In the genomic region with DNA sequence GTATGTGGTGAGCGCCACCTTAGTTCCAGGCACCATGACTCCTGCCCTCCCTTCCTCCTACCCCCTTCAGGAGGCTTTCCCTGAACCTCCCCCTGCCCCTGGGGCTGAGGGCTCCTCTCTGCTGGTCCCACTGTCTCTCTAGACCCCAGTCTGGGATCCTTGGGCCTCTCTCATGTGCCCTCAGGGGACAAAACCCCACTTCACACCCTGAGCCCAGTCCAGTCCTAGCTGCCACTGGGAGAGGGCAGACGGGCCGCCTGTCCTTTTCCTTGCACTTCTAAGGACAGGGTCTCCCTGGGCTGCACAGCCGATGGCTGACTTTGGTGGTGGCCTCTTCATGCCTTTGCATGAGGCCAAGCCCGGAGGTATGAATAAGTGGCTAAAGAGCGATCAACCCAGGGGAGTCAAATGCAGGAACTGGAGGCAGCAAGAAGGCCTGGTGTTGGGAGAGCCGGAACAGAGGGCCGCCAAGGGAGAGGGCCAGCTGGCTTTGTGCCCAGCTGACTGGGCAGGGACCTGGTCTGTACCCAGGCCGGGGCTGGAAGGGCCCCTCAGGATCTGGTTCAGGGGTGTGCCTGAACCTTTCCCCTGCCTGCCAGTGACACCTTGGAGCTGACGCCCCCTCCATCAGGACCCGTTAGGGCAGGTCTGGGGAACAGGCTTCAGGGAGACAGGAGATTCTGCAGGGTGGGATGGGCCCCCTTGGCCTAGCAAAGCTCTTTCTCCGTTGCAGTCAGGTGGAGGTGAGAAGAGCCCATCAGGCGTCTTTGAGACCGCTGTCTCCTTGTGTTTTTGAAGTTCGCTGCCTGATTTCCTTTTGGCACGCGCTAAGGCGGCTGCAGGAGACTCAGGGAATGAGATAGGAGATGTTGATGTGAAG, we compare ENCODE assay signal across 1 cellular context.
TF ChIP-seq lines count a peak whose summit lies in the region.

No MANE protein-coding gene starts in this region.

TF ChIP-seq in WTC11, 78 proteins besides CTCF, POLR2A, EP300 and RAD21 (continued from another document):
- TF ChIP-seq, protein P1, sequence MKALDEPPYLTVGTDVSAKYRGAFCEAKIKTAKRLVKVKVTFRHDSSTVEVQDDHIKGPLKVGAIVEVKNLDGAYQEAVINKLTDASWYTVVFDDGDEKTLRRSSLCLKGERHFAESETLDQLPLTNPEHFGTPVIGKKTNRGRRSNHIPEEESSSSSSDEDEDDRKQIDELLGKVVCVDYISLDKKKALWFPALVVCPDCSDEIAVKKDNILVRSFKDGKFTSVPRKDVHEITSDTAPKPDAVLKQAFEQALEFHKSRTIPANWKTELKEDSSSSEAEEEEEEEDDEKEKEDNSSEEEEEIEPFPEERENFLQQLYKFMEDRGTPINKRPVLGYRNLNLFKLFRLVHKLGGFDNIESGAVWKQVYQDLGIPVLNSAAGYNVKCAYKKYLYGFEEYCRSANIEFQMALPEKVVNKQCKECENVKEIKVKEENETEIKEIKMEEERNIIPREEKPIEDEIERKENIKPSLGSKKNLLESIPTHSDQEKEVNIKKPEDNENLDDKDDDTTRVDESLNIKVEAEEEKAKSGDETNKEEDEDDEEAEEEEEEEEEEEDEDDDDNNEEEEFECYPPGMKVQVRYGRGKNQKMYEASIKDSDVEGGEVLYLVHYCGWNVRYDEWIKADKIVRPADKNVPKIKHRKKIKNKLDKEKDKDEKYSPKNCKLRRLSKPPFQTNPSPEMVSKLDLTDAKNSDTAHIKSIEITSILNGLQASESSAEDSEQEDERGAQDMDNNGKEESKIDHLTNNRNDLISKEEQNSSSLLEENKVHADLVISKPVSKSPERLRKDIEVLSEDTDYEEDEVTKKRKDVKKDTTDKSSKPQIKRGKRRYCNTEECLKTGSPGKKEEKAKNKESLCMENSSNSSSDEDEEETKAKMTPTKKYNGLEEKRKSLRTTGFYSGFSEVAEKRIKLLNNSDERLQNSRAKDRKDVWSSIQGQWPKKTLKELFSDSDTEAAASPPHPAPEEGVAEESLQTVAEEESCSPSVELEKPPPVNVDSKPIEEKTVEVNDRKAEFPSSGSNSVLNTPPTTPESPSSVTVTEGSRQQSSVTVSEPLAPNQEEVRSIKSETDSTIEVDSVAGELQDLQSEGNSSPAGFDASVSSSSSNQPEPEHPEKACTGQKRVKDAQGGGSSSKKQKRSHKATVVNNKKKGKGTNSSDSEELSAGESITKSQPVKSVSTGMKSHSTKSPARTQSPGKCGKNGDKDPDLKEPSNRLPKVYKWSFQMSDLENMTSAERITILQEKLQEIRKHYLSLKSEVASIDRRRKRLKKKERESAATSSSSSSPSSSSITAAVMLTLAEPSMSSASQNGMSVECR (CRISPR knock-in tag; IDR thresholded peaks at IDR 0.05; ENCODE audit: borderline replicate concordance), result no peak
- TF ChIP-seq ZNF263 (CRISPR knock-in tag; IDR thresholded peaks at IDR 0.05; ENCODE audit: low read depth) (no peak), MXD4 (CRISPR knock-in tag; IDR thresholded peaks at IDR 0.05; ENCODE audit: borderline replicate concordance) (no peak), ESRRA (CRISPR knock-in tag; IDR thresholded peaks at IDR 0.05; ENCODE audit: borderline replicate concordance) (no peak), TEAD1 (CRISPR knock-in tag; IDR thresholded peaks at IDR 0.05) (no peak), ZNF671 (CRISPR knock-in tag; IDR thresholded peaks at IDR 0.05) (no peak), CBFB (CRISPR knock-in tag; IDR thresholded peaks at IDR 0.05; ENCODE audit: low read depth) (no peak), KAT7 (CRISPR knock-in tag; IDR thresholded peaks at IDR 0.05; ENCODE audit: borderline replicate concordance) (no peak), SP1 (CRISPR knock-in tag; conservative IDR thresholded peaks at IDR 0.05) (no peak)
- TF ChIP-seq, protein P2, sequence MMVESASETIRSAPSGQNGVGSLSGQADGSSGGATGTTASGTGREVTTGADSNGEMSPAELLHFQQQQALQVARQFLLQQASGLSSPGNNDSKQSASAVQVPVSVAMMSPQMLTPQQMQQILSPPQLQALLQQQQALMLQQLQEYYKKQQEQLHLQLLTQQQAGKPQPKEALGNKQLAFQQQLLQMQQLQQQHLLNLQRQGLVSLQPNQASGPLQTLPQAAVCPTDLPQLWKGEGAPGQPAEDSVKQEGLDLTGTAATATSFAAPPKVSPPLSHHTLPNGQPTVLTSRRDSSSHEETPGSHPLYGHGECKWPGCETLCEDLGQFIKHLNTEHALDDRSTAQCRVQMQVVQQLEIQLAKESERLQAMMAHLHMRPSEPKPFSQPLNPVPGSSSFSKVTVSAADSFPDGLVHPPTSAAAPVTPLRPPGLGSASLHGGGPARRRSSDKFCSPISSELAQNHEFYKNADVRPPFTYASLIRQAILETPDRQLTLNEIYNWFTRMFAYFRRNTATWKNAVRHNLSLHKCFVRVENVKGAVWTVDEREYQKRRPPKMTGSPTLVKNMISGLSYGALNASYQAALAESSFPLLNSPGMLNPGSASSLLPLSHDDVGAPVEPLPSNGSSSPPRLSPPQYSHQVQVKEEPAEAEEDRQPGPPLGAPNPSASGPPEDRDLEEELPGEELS (CRISPR knock-in tag; IDR thresholded peaks at IDR 0.05), result no peak
- TF ChIP-seq, protein P3, sequence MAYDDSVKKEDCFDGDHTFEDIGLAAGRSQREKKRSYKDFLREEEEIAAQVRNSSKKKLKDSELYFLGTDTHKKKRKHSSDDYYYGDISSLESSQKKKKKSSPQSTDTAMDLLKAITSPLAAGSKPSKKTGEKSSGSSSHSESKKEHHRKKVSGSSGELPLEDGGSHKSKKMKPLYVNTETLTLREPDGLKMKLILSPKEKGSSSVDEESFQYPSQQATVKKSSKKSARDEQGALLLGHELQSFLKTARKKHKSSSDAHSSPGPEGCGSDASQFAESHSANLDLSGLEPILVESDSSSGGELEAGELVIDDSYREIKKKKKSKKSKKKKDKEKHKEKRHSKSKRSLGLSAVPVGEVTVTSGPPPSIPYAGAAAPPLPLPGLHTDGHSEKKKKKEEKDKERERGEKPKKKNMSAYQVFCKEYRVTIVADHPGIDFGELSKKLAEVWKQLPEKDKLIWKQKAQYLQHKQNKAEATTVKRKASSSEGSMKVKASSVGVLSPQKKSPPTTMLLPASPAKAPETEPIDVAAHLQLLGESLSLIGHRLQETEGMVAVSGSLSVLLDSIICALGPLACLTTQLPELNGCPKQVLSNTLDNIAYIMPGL (CRISPR knock-in tag; IDR thresholded peaks at IDR 0.05), result no peak
- TF ChIP-seq, protein P4, sequence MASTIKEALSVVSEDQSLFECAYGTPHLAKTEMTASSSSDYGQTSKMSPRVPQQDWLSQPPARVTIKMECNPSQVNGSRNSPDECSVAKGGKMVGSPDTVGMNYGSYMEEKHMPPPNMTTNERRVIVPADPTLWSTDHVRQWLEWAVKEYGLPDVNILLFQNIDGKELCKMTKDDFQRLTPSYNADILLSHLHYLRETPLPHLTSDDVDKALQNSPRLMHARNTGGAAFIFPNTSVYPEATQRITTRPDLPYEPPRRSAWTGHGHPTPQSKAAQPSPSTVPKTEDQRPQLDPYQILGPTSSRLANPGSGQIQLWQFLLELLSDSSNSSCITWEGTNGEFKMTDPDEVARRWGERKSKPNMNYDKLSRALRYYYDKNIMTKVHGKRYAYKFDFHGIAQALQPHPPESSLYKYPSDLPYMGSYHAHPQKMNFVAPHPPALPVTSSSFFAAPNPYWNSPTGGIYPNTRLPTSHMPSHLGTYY (CRISPR knock-in tag; IDR thresholded peaks at IDR 0.05), result no peak
